ENCODE assay signal across 10 cellular contexts in genomic region chr19:29478578-29479565, GRCh38. TPM values are rescaled to one million over a fixed set of nuclear protein-coding genes. Genes with fewer than 3 reads are reported as not detected.
DNase-seq lines count a peak whose midpoint lies in the region; ATAC-seq, FAIRE-seq and TF ChIP-seq lines count a peak whose summit lies in the region.
"Had no signal": no experiment of that assay in that cellular context is flagged by ENCODE, and none has a peak within 500 bp of the region (broad histone marks: within the 10 kb centered on the region; RNA-seq: fewer than 3 reads in every experiment).

No MANE protein-coding gene starts in this region.

- no TSS peak for BruUV-seq in mammary epithelial cell (replicated peaks; lab: Mats Ljungman, UMichigan)

- peak; percentile 30 to 48 for DNase-seq in T47D (ENCODE audit: low read depth in 1 of 2, low spot score in 1 of 2)
- DNase-seq in mammary epithelial cell = no peak
- peak; percentile 27 for DNase-seq in NCI-H2227 treated with DMSO at 0.1 percent for 48 hours (lab: John Stamatoyannopoulos, UW)
- no peak for DNase-seq in left ventricle myocardium inferior
- no peak for DNase-seq in upper lobe of right lung
- DNase-seq in DMS153 treated with DMSO at 0.1 percent for 48 hours (lab: John Stamatoyannopoulos, UW; ENCODE audit: unreplicated experiment) = no peak
- DNase-seq in GM12892 (ENCODE audit: insufficient read length) = no peak

- in situ Hi-C loops in T47D (cut with HindIII; ENCODE audit: low pct_unique_long_range_greater_than_20kb, low sequenced_read_pairs) (no loop called here), mammary epithelial cell (cut with MboI; ENCODE audit: low sequenced_read_pairs in 2 of 2) (no loop called here)

- H3K36me3 ChIP-seq in mammary epithelial cell (ENCODE audit: insufficient read depth, low read length) (no peaks in the 10 kb centered on the region), left ventricle myocardium inferior (no peaks in the 10 kb centered on the region), upper lobe of right lung (no peaks in the 10 kb centered on the region)
- H3K36me3 ChIP-seq: adrenal gland had no signal

- FAIRE-seq in GM12892 (lab: Jason Lieb, UNC) = no peak

- ATAC-seq in upper lobe of right lung (peak; percentile 23), GM18868 (IDR thresholded peaks at IDR 0.05; ENCODE audit: unreplicated experiment) (no peak)

- dilution Hi-C loops in mammary epithelial cell (cut with HindIII; ENCODE audit: low sequenced_read_pairs) = no loop called here

- no peak overlapping the region for H3K4me3 ChIP-seq in mammary epithelial cell (replicated peaks in 1 of 3; ENCODE audit: insufficient read depth in 1 of 3, low read depth in 2 of 3, low read length in 3 of 3)
- H3K4me3 ChIP-seq in left ventricle myocardium inferior = no peak overlapping the region
- no peak overlapping the region for H3K4me3 ChIP-seq in upper lobe of right lung
- H3K4me3 ChIP-seq: adrenal gland had no signal

- no peak overlapping the region for H2AFZ ChIP-seq in mammary epithelial cell (ENCODE audit: low read depth, low read length)

- no peak overlapping the region for H3K27ac ChIP-seq in mammary epithelial cell (ENCODE audit: insufficient read depth, low read depth, low read length)
- no peak overlapping the region for H3K27ac ChIP-seq in left ventricle myocardium inferior (replicated peaks)
- H3K27ac ChIP-seq in upper lobe of right lung = no peak overlapping the region
- H3K27ac ChIP-seq: adrenal gland had no signal

- intact Hi-C loops in mammary epithelial cell (cut with micrococcal nuclease) (no loop called here), left ventricle myocardium inferior (cut with micrococcal nuclease) (no loop called here), upper lobe of right lung (cut with DNase I) (no loop called here)

- H3K79me2 ChIP-seq in mammary epithelial cell (ENCODE audit: insufficient read depth, low read length) = no peaks in the 10 kb centered on the region

- CTCF ChIA-PET in mammary epithelial cell (lab: Charles Lee; ENCODE audit: low non-redundant PET) = no interaction called here

- TF ChIP-seq POLR2A in GM12892 (IDR thresholded peaks at IDR 0.05; ENCODE audit: low read depth, low read length) = no peak

- H3K4me1 ChIP-seq in mammary epithelial cell (ENCODE audit: insufficient read depth, low read length) (no peaks in the 10 kb centered on the region), left ventricle myocardium inferior (no peaks in the 10 kb centered on the region), upper lobe of right lung (no peaks in the 10 kb centered on the region)
- H3K4me1 ChIP-seq: adrenal gland had no signal

- 74% methylated on average over 25 of the region's 34 CpGs for WGBS in mammary epithelial cell (ENCODE audit: low coverage, missing lambda C conversion rate)

- H3K27me3 ChIP-seq in mammary epithelial cell (ENCODE audit: insufficient read depth, low read length) (no peaks in the 10 kb centered on the region), left ventricle myocardium inferior (ENCODE audit: low read depth) (peaks cover 75% of the 10 kb centered on the region), upper lobe of right lung (no peaks in the 10 kb centered on the region)
- H3K27me3 ChIP-seq: adrenal gland had no signal

- H3K9ac ChIP-seq in mammary epithelial cell (ENCODE audit: insufficient read depth, low read length) = no peak overlapping the region

- H3K9me3 ChIP-seq in mammary epithelial cell (replicated peaks; ENCODE audit: insufficient read depth, low read length) = peaks cover 37% of the 10 kb centered on the region
- H3K9me3 ChIP-seq in left ventricle myocardium inferior (replicated peaks) = peaks cover 3% of the 10 kb centered on the region
- no peaks in the 10 kb centered on the region for H3K9me3 ChIP-seq in upper lobe of right lung
- H3K9me3 ChIP-seq: adrenal gland had no signal

- no peak overlapping the region for H3K4me2 ChIP-seq in mammary epithelial cell (ENCODE audit: insufficient read depth, low read depth, low read length)

- no peaks in the 10 kb centered on the region for H4K20me1 ChIP-seq in mammary epithelial cell (ENCODE audit: insufficient read depth, low read length)

- TF ChIP-seq CTCF in mammary epithelial cell (conservative IDR thresholded peaks at IDR 0.05 in 1 of 2, IDR thresholded peaks at IDR 0.05 in 1 of 2; ENCODE audit: extremely low read depth in 1 of 2, insufficient read depth in 1 of 2, low read depth in 1 of 2, low read length in 2 of 2) (no peak), left ventricle myocardium inferior (IDR thresholded peaks at IDR 0.05; ENCODE audit: borderline replicate concordance) (peak; percentile 58), upper lobe of right lung (IDR thresholded peaks at IDR 0.05) (peak; percentile 35)

RNA-seq across cellular contexts. Expression of gene VSTM2B, which starts 46.9 kb away (rescaled TPM):
- total RNA-seq in mammary epithelial cell = not detected
- not detected for polyA plus RNA-seq in mammary epithelial cell
- polyA minus RNA-seq in mammary epithelial cell = not detected
- total RNA-seq in left ventricle myocardium inferior = not detected
- total RNA-seq in upper lobe of right lung = not detected
- polyA plus RNA-seq in GM12892 (2012; ENCODE audit: missing spikeins) = not detected
- total RNA-seq: adrenal gland, LHCN-M2 had no signal

Comparison
In these comparisons a context has a peak if more than half of its experiments do, and no peak if none do; other contexts are left out.
1. DNase-seq: peak in T47D (2 of 2) and NCI-H2227 treated with DMSO at 0.1 percent for 48 hours (single experiment); none in mammary epithelial cell (single experiment), left ventricle myocardium inferior (single experiment), upper lobe of right lung (single experiment), DMS153 treated with DMSO at 0.1 percent for 48 hours (single experiment) and GM12892 (single experiment).
2. CTCF ChIP-seq: peak in left ventricle myocardium inferior (single experiment) and upper lobe of right lung (single experiment); none in mammary epithelial cell (0 of 2).